8 cellular contexts compared by ENCODE assay signal in the genomic region with DNA sequence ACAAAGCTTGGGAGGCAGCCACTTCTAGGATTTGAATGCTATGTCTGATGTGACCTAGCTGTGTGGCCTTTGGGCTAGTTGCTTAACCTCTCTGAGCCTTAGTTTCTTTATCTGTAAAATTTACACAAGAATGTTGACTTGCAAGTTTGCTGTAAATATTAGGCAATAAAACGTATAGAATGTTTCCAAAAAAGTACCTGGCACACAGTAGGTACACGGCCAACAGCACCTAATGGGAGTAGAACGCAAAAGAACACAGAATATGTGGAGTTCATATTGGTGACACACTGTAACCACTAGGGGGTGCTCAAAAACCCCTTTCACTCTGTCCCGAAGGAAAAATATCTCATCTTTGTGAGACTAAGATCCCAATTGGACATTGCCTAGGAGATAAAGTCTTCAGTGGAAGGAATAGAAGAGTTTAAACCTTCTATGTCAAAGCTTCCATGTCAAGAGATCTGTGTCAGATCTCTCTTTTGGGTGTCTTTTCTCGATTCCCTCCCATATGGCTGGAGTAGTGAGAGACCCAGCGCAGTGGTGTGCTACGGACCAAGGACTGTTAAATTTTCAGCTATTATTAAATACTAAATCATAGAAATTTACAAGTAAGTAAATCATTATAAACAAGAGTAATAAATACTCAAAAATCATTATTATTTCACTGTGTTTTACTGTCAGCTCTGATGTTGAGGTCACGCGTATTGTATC.
A peak's percentile ranks its signal among the peaks of the same experiment; 100 is the strongest.
DNase-seq lines count a peak whose midpoint lies in the region; ATAC-seq, FAIRE-seq and TF ChIP-seq lines count a peak whose summit lies in the region.

No MANE protein-coding gene starts in this region.

- TF ChIP-seq CTCF in BE2C (IDR thresholded peaks at IDR 0.05; ENCODE audit: low read depth, low read length): peak; percentile 90

- no peak for ATAC-seq in HG02678 (IDR thresholded peaks at IDR 0.05; ENCODE audit: unreplicated experiment)

- no peaks in the 10 kb centered on the region for H3K9me3 ChIP-seq in BE2C

- H3K36me3 ChIP-seq in BE2C: no peaks in the 10 kb centered on the region

- no peak for TF ChIP-seq POLR2A in GM12892 (IDR thresholded peaks at IDR 0.05; ENCODE audit: low read depth, low read length)

- FAIRE-seq in GM12892 (lab: Jason Lieb, UNC): peak; percentile 44

- H3K4me3 ChIP-seq in BE2C (ENCODE audit: low read depth, low read length): no peak overlapping the region

- no peaks in the 10 kb centered on the region for H3K27me3 ChIP-seq in BE2C

- DNase-seq in BE2C: peak; percentile 24
- DNase-seq in GM12892 (ENCODE audit: insufficient read length): no peak
- peak; percentile 9 for DNase-seq in NCI-H1048 (lab: John Stamatoyannopoulos, UW)
- peak; percentile 30 for DNase-seq in dedifferentiated amniotic fluid mesenchymal stem cell (ENCODE audit: extremely low spot score)
- peak; percentile 3 for DNase-seq in non-pigmented ciliary epithelial cell (ENCODE audit: low read depth)
- DNase-seq in SKM-1 treated with dmso at 0.1 percent for 144 hours (lab: John Stamatoyannopoulos, UW; ENCODE audit: unreplicated experiment): no peak
- no peak for DNase-seq in Ammon's horn (ENCODE audit: low spot score)

- H3K4me1 ChIP-seq in BE2C: no peaks in the 10 kb centered on the region

Comparison
In these comparisons a context has a peak if more than half of its experiments do, and no peak if none do; other contexts are left out.
1. DNase-seq: peak in BE2C (single experiment), NCI-H1048 (single experiment), dedifferentiated amniotic fluid mesenchymal stem cell (single experiment) and non-pigmented ciliary epithelial cell (single experiment); none in GM12892 (single experiment), SKM-1 treated with dmso at 0.1 percent for 144 hours (single experiment) and Ammon's horn (single experiment).